ENCODE assay signal across 10 cellular contexts in genomic region chr6:22071655-22072054, GRCh38.
DNase-seq lines count a peak whose midpoint lies in the region; ATAC-seq, FAIRE-seq and TF ChIP-seq lines count a peak whose summit lies in the region.
"Had no signal": no experiment of that assay in that cellular context is flagged by ENCODE, and none has a peak within 500 bp of the region (broad histone marks: within the 10 kb centered on the region; RNA-seq: fewer than 3 reads in every experiment).

No MANE protein-coding gene starts in this region.

- H3K4me2 ChIP-seq in GM23248 (ENCODE audit: unreplicated experiment) (peak overlapping the region; percentile 46), skeletal muscle satellite cell (ENCODE audit: low read length) (peak overlapping the region; percentile 72)

- H4K20me1 ChIP-seq in GM23248 (ENCODE audit: insufficient read depth): no peaks in the 10 kb centered on the region

- in situ Hi-C loops in GM23248 (cut with MboI): no loop called here

- ATAC-seq in GM18909 (IDR thresholded peaks at IDR 0.05; ENCODE audit: poor library complexity, unreplicated experiment) (no peak), GM18873 (IDR thresholded peaks at IDR 0.05; ENCODE audit: low FRiP score, unreplicated experiment) (no peak), HG03039 (IDR thresholded peaks at IDR 0.05; ENCODE audit: unreplicated experiment) (no peak)

- H3K79me2 ChIP-seq in GM23248 (ENCODE audit: insufficient read depth): no peaks in the 10 kb centered on the region

- no peak for FAIRE-seq in bronchial epithelial cell (lab: Jason Lieb, UNC)
- FAIRE-seq: GM18507 had no signal

- 8 to 11% methylated on average over 6 of the region's 6 CpGs for WGBS in GM23248 (ENCODE audit: low coverage in 1 of 2, low lambda C conversion rate in 2 of 2, missing lambda C conversion rate in 2 of 2), 2 experiments

- H3K4me1 ChIP-seq in GM23248 (ENCODE audit: insufficient read depth) (0 out of 2 replicates have a peak, but pooled peaks cover 6% of the 10 kb centered on the region), skeletal muscle satellite cell (ENCODE audit: control insufficient read depth, insufficient read depth, low read length) (no peaks in the 10 kb centered on the region)

- peak overlapping the region; percentile 83 for H2AFZ ChIP-seq in GM23248

- H3K9me2 ChIP-seq in GM23248 (ENCODE audit: insufficient read depth): no peaks in the 10 kb centered on the region

- H3K36me3 ChIP-seq in GM23248 (ENCODE audit: low read depth) (no peaks in the 10 kb centered on the region), bronchial epithelial cell (ENCODE audit: control insufficient read depth, insufficient read depth, low read length) (no peaks in the 10 kb centered on the region), skeletal muscle satellite cell (ENCODE audit: insufficient read depth, low read length) (no peaks in the 10 kb centered on the region)

- TF ChIP-seq CTCF in bronchial epithelial cell (IDR thresholded peaks at IDR 0.05; ENCODE audit: insufficient read depth, low read length, severe bottlenecking): no peak

- no peaks in the 10 kb centered on the region for H3F3A ChIP-seq in GM23248 (ENCODE audit: insufficient read depth)

- H3K27me3 ChIP-seq in GM23248 (replicated peaks; ENCODE audit: insufficient read depth): no peaks in the 10 kb centered on the region
- H3K27me3 ChIP-seq in bronchial epithelial cell (ENCODE audit: control insufficient read depth, insufficient read depth, low read length): no peaks in the 10 kb centered on the region
- H3K27me3 ChIP-seq in skeletal muscle satellite cell (ENCODE audit: control insufficient read depth, insufficient read depth, low read length): no peaks in the 10 kb centered on the region

- DNase-seq in GM23248 (peak; percentile 37), bronchial epithelial cell (ENCODE audit: low read depth) (peak; percentile 21), islet precursor cell (peak; percentile 81), NCI-H187 treated with DMSO at 0.1 percent for 48 hours (lab: John Stamatoyannopoulos, UW) (no peak)
- DNase-seq: activated CD4-positive, alpha-beta T cell treated with anti-CD3 and anti-CD28 coated beads for 1 hour had no signal

- H3K9me3 ChIP-seq in GM23248 (ENCODE audit: low read depth) (no peaks in the 10 kb centered on the region), skeletal muscle satellite cell (replicated peaks; ENCODE audit: low read length) (no peaks in the 10 kb centered on the region)

- no peak overlapping the region for H3K27ac ChIP-seq in GM23248

- peak overlapping the region; percentile 52 for H3K4me3 ChIP-seq in GM23248
- no peak overlapping the region for H3K4me3 ChIP-seq in bronchial epithelial cell (ENCODE audit: low read depth, low read length)
- H3K4me3 ChIP-seq in skeletal muscle satellite cell (ENCODE audit: low read length): peak overlapping the region; percentile 35

- peak overlapping the region; percentile 43 for H3K9ac ChIP-seq in GM23248
- peak overlapping the region; percentile 33 for H3K9ac ChIP-seq in skeletal muscle satellite cell (ENCODE audit: low read depth, low read length)
